In the genomic region with DNA sequence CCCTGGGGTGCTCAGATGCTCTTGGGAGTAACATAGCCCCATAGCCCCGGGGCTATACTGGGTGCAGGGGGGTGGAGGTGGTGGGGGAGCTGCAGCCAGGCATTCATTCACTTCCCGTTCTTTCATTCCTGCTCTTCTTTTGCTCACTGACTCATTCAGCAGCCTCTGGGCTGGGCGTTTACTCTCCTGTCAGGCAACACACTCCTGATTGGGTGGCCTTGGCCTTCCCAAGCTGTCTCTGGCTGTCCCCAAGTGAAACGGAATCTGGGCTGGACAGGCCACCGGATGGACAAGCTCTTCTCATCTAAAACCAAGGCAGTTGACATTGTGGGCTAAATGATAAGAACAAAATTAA, we compare ENCODE assay signal across 9 cellular contexts. TPM values are rescaled to one million over a fixed set of nuclear protein-coding genes. Genes with fewer than 3 reads are reported as not detected.
DNase-seq lines count a peak whose midpoint lies in the region; ATAC-seq lines count a peak whose summit lies in the region.
"Had no signal": no experiment of that assay in that cellular context is flagged by ENCODE, and none has a peak within 500 bp of the region (broad histone marks: within the 10 kb centered on the region; RNA-seq: fewer than 3 reads in every experiment).

No MANE protein-coding gene starts in this region.

- 19 to 33% methylated on average over 5 of the region's 5 CpGs for WGBS in esophagus, 2 donors

- H3K27ac ChIP-seq in esophagus (ENCODE audit: low read depth in 2 of 2, low read length in 1 of 2) = peak overlapping the region; percentile 78 to 81

- no peaks in the 10 kb centered on the region for H3K27me3 ChIP-seq in NT2/D1 (ENCODE audit: insufficient read depth, insufficient read length)
- H3K27me3 ChIP-seq in esophagus (ENCODE audit: control insufficient read depth in 1 of 2, insufficient read depth in 2 of 2, low read length in 2 of 2) = no peaks in the 10 kb centered on the region

- POLR2A ChIA-PET in activated CD8-positive, alpha-beta T cell treated with anti-CD3 and anti-CD28 coated beads, Interleukin-2, amount 10 ng/mL, durations not matched to agents 7 days and 5 days (lab: Charles Lee) = no interaction called here

- H3K4me3 Mint-ChIP-seq in activated CD8-positive, alpha-beta T cell treated with anti-CD3 and anti-CD28 coated beads, Interleukin-2, amount 10 ng/mL, durations not matched to agents 7 days and 5 days = no peak overlapping the region
- H3K4me3 Mint-ChIP-seq: central memory CD8-positive, alpha-beta T cell had no signal

- H3K36me3 ChIP-seq in NT2/D1 (ENCODE audit: insufficient read depth, insufficient read length, low read length) (no peaks in the 10 kb centered on the region), esophagus (ENCODE audit: control insufficient read depth in 2 of 2, insufficient read depth in 2 of 2, low read length in 1 of 2) (no peaks in the 10 kb centered on the region)

- no peak for ATAC-seq in activated CD8-positive, alpha-beta T cell treated with anti-CD3 and anti-CD28 coated beads, Interleukin-2, amount 10 ng/mL, durations not matched to agents 7 days and 5 days

- DNase-seq in A172 (ENCODE audit: low spot score) (peak; percentile 88), NT2/D1 (ENCODE audit: low read depth, low spot score) (peak; percentile 39), mucosa of gallbladder (ENCODE audit: low spot score) (peak; percentile 48)
- no peak for DNase-seq in stimulated activated naive CD4-positive, alpha-beta T cell treated with Interleukin-2 at 50 U/mL for 16 hours (lab: John Stamatoyannopoulos, UW)
- no peak for DNase-seq in activated CD8-positive, alpha-beta T cell treated with anti-CD3 and anti-CD28 coated beads, Interleukin-2, amount 10 ng/mL, durations not matched to agents 7 days and 5 days
- no peak for DNase-seq in activated CD4-positive, alpha-beta T cell treated with anti-CD3 and anti-CD28 coated beads for 4 hours
- no peak for DNase-seq in activated CD8-positive, alpha-beta memory T cell treated with anti-CD3 and anti-CD28 coated beads, Interleukin-2, amount 50 U/mL, for 4 hours

- H3K27ac Mint-ChIP-seq in activated CD8-positive, alpha-beta T cell treated with anti-CD3 and anti-CD28 coated beads, Interleukin-2, amount 10 ng/mL, durations not matched to agents 7 days and 5 days = no peak overlapping the region

- H3K27me3 Mint-ChIP-seq in activated CD8-positive, alpha-beta T cell treated with anti-CD3 and anti-CD28 coated beads, Interleukin-2, amount 10 ng/mL, durations not matched to agents 7 days and 5 days (ENCODE audit: low read depth) = no peaks in the 10 kb centered on the region

- no peaks in the 10 kb centered on the region for H3K36me3 Mint-ChIP-seq in activated CD8-positive, alpha-beta T cell treated with anti-CD3 and anti-CD28 coated beads, Interleukin-2, amount 10 ng/mL, durations not matched to agents 7 days and 5 days (ENCODE audit: low read depth)

- CTCF ChIA-PET in activated CD8-positive, alpha-beta T cell treated with anti-CD3 and anti-CD28 coated beads, Interleukin-2, amount 10 ng/mL, durations not matched to agents 7 days and 5 days (lab: Charles Lee) = no interaction called here

- H3K4me1 ChIP-seq in NT2/D1 (ENCODE audit: insufficient read depth, insufficient read length) = peaks cover 26% of the 10 kb centered on the region
- H3K4me1 ChIP-seq in esophagus (ENCODE audit: control insufficient read depth in 2 of 2, insufficient read depth in 2 of 2, low read length in 1 of 2) = peaks cover 12 to 30% of the 10 kb centered on the region in 2 donors

- H3K9me3 Mint-ChIP-seq in activated CD8-positive, alpha-beta T cell treated with anti-CD3 and anti-CD28 coated beads, Interleukin-2, amount 10 ng/mL, durations not matched to agents 7 days and 5 days (ENCODE audit: insufficient read depth) = no peaks in the 10 kb centered on the region
- H3K9me3 Mint-ChIP-seq: central memory CD8-positive, alpha-beta T cell had no signal

- H3K4me3 ChIP-seq in NT2/D1 (ENCODE audit: insufficient read length, low read depth) (no peak overlapping the region), esophagus (ENCODE audit: low read depth in 1 of 2, low read length in 2 of 2) (no peak overlapping the region)

- H3K9ac ChIP-seq in NT2/D1 (ENCODE audit: insufficient read length, low read depth) = no peak overlapping the region

- H3K4me1 Mint-ChIP-seq in activated CD8-positive, alpha-beta T cell treated with anti-CD3 and anti-CD28 coated beads, Interleukin-2, amount 10 ng/mL, durations not matched to agents 7 days and 5 days (ENCODE audit: low read depth) = no peaks in the 10 kb centered on the region

- H3K9me3 ChIP-seq in NT2/D1 (ENCODE audit: insufficient read depth, low read length) (no peaks in the 10 kb centered on the region), esophagus (ENCODE audit: control insufficient read depth in 2 of 2, insufficient read depth in 1 of 2, low read depth in 1 of 2, low read length in 1 of 2) (no peaks in the 10 kb centered on the region)

RNA-seq across cellular contexts. Expression of gene CHST3, which starts 34.6 kb away (rescaled TPM):
- 57.0 and 59.0 TPM in 2 replicates for total RNA-seq in A172 (2014; rRNA removed; shearing (Covaris generic))
- 1 to 10 TPM; 2.6 to 3.2 TPM for polyA plus RNA-seq in esophagus
- 10.3 TPM for total RNA-seq in mucosa of gallbladder
- not detected for total RNA-seq in activated CD8-positive, alpha-beta T cell treated with anti-CD3 and anti-CD28 coated beads, Interleukin-2, amount 10 ng/mL, durations not matched to agents 7 days and 5 days

Comparison
In these comparisons a context has a peak if more than half of its experiments do, and no peak if none do; other contexts are left out.
1. DNase-seq: peak in A172 (single experiment), NT2/D1 (single experiment) and mucosa of gallbladder (single experiment); none in stimulated activated naive CD4-positive, alpha-beta T cell treated with Interleukin-2 at 50 U/mL for 16 hours (single experiment), activated CD8-positive, alpha-beta T cell treated with anti-CD3 and anti-CD28 coated beads, Interleukin-2, amount 10 ng/mL, durations not matched to agents 7 days and 5 days (single experiment), activated CD4-positive, alpha-beta T cell treated with anti-CD3 and anti-CD28 coated beads for 4 hours (0 of 2) and activated CD8-positive, alpha-beta memory T cell treated with anti-CD3 and anti-CD28 coated beads, Interleukin-2, amount 50 U/mL, for 4 hours (single experiment).
2. RNA of gene CHST3, which starts 34.6 kb away (total RNA-seq): 57.0 to 59.0 TPM in A172 and 10.3 TPM in mucosa of gallbladder (single experiment); not detected in activated CD8-positive, alpha-beta T cell treated with anti-CD3 and anti-CD28 coated beads, Interleukin-2, amount 10 ng/mL, durations not matched to agents 7 days and 5 days; every median in the first group is over 10 times any median in the second.